ENCODE assay signal across 23 cellular contexts in the genomic region with DNA sequence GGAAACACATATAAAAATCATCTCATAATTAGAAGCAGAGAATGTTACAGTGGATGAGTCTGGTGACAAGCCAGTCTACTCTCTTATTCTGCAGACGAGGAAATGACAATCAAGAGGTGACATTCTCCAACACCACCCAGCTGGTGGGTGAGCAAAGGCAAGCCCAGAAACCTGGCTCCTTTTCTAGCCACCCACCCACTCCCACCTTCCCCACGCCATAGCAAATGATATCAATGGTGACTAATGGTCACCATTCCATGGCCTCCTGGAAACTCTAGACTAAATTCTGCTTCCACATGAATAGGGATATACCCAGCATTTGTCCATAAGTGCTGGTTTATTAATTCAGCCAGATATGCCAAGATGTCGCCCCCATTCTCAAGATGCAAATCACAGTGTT.
"Had no signal": no experiment of that assay in that cellular context is flagged by ENCODE, and none has a peak within 500 bp of the region (broad histone marks: within the 10 kb centered on the region; RNA-seq: fewer than 3 reads in every experiment).

No MANE protein-coding gene starts in this region.

- H3K27ac ChIP-seq: cardiac muscle cell, foreskin keratinocyte, sigmoid colon, tibial artery, VCaP had no signal

- H3K9me3 ChIP-seq: body of pancreas, sigmoid colon, tibial artery had no signal

- H3K9me3 Mint-ChIP-seq: activated CD4-positive, alpha-beta T cell treated with anti-CD3 and anti-CD28 coated beads, Interleukin-2, amount 10 ng/mL, durations not matched to agents 7 days and 5 days; activated T-cell treated with anti-CD3 and anti-CD28 coated beads, Interleukin-2, amount 50 U/mL, for 72 hours; natural killer cell; T-helper 1 cell treated with Interleukin-12 subunit alpha and Interleukin-12 subunit beta and Interleukin-4 antibody, amounts not matched to agents 30 μg/mL and 1 μg/mL, for 36 hours had no signal

- H3K4me2 ChIP-seq: smooth muscle cell had no signal

- H3K27ac Mint-ChIP-seq: activated CD4-positive, alpha-beta T cell treated with anti-CD3 and anti-CD28 coated beads, Interleukin-2, amount 10 ng/mL, durations not matched to agents 7 days and 5 days; T-helper 1 cell treated with Interleukin-12 subunit alpha and Interleukin-12 subunit beta and Interleukin-4 antibody, amounts not matched to agents 30 μg/mL and 1 μg/mL, for 36 hours had no signal

- H3K36me3 ChIP-seq: cardiac muscle cell, sigmoid colon, tibial artery had no signal

- DNase-seq: activated CD4-positive, alpha-beta T cell treated with anti-CD3 and anti-CD28 coated beads, Interleukin-2, amount 10 ng/mL, durations not matched to agents 7 days and 5 days; activated CD4-positive, CD25-positive, alpha-beta regulatory T cell treated with anti-CD3 and anti-CD28 coated beads, Interleukin-2, amount 50 U/mL, for 72 hours; activated CD8-positive, alpha-beta memory T cell treated with anti-CD3 and anti-CD28 coated beads, Interleukin-2, amount 50 U/mL, for 4 hours; activated gamma-delta T cell; activated naive CD4-positive, alpha-beta T cell treated with anti-CD3 and anti-CD28 coated beads, Interleukin-2, amount 50 U/mL, for 16 hours; activated T-cell treated with anti-CD3 and anti-CD28 coated beads, Interleukin-2, amount 50 U/mL, for 72 hours; anterior cingulate cortex; body of pancreas; erythroblast; foreskin keratinocyte; kidney; natural killer cell; retina; sigmoid colon; stimulated activated CD4-positive, alpha-beta T cell treated with anti-CD3 and anti-CD28 coated beads, Interleukin-4, amount 100 ng/mL, for 1 hour; stimulated activated naive CD8-positive, alpha-beta T cell treated with anti-CD3 and anti-CD28 coated beads, Interleukin-15, Interleukin-2, amounts not matched to agents 100 U/mL and 50 U/mL, for 24 hours; tibial artery had no signal

- ATAC-seq: activated T-cell treated with anti-CD3 and anti-CD28 coated beads, Interleukin-2, amount 50 U/mL, for 72 hours; body of pancreas; foreskin keratinocyte; left lobe of liver; natural killer cell; stimulated activated naive CD8-positive, alpha-beta T cell treated with anti-CD3 and anti-CD28 coated beads, Interleukin-15, Interleukin-2, amounts not matched to agents 100 U/mL and 50 U/mL, for 24 hours had no signal

- H3K36me3 Mint-ChIP-seq: natural killer cell had no signal

- H3K4me3 ChIP-seq: body of pancreas, cardiac muscle cell, lung, sigmoid colon, smooth muscle cell, tibial artery had no signal

- H3K27me3 Mint-ChIP-seq: activated CD4-positive, alpha-beta T cell treated with anti-CD3 and anti-CD28 coated beads, Interleukin-2, amount 10 ng/mL, durations not matched to agents 7 days and 5 days had no signal

- H3K4me3 Mint-ChIP-seq: activated CD4-positive, alpha-beta T cell treated with anti-CD3 and anti-CD28 coated beads, Interleukin-2, amount 10 ng/mL, durations not matched to agents 7 days and 5 days; activated T-cell treated with anti-CD3 and anti-CD28 coated beads, Interleukin-2, amount 50 U/mL, for 72 hours; natural killer cell; T-helper 1 cell treated with Interleukin-12 subunit alpha and Interleukin-12 subunit beta and Interleukin-4 antibody, amounts not matched to agents 30 μg/mL and 1 μg/mL, for 36 hours had no signal

- H3K27me3 ChIP-seq: body of pancreas, cardiac muscle cell, foreskin keratinocyte, sigmoid colon, tibial artery had no signal

- H3K4me1 ChIP-seq: sigmoid colon, tibial artery had no signal
